ENCODE assay signal across 28 cellular contexts in the genomic region with DNA sequence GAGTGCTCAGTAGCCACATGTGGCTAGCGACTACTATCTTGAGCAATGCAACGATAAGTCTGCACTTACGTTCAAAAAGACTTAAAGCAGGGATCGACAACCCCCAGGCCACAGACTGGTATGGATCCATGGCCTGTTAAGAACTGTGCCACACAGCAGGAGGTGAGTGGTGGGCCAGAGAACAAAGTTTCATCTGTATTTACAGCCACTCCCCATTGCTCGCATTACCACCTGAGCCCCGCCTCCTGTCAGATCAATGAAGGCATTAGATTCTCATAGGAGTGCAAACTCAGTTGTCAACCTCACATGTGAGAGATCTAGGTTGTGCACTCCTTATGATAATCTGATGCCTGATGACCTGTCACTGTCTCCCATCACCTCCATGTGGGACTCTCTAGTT.
"Had no signal": no experiment of that assay in that cellular context is flagged by ENCODE, and none has a peak within 500 bp of the region (broad histone marks: within the 10 kb centered on the region; RNA-seq: fewer than 3 reads in every experiment).

No MANE protein-coding gene starts in this region.

- H3K4me3 Mint-ChIP-seq: stimulated activated effector memory CD8-positive, alpha-beta T cell treated with anti-CD3 and anti-CD28 coated beads, Interleukin-12 subunit alpha, Interleukin-12 subunit beta, amount 100 ng/mL, for 72 hours; stimulated activated memory B cell treated with anti-CD40 and anti-IgM and Interleukin-4, amounts not matched to agents 10 μg/mL and 1 μg/mL and 100 μg/mL, for 72 hours; stimulated activated naive B cell treated with anti-CD40 and anti-IgM and Interleukin-4, amounts not matched to agents 10 μg/mL and 1 μg/mL and 100 μg/mL, for 72 hours; stimulated activated naive CD8-positive, alpha-beta T cell treated with anti-CD3 and anti-CD28 coated beads, Interleukin-15, amount 100 ng/mL, for 72 hours; stimulated activated naive CD8-positive, alpha-beta T cell treated with anti-CD3 and anti-CD28 coated beads, Interleukin-15, Interleukin-2, amounts not matched to agents 100 ng/mL and 50 ng/mL, for 24 hours; type B pancreatic cell had no signal

- H3K27ac ChIP-seq: stomach, suprapubic skin, testis, thoracic aorta, thyroid gland, tibial artery, tibial nerve, transverse colon, upper lobe of left lung, upper lobe of right lung, uterus, vagina had no signal

- H3K4me1 Mint-ChIP-seq: stimulated activated effector memory CD8-positive, alpha-beta T cell treated with anti-CD3 and anti-CD28 coated beads, Interleukin-12 subunit alpha, Interleukin-12 subunit beta, amount 100 ng/mL, for 72 hours; stimulated activated memory B cell treated with anti-CD40 and anti-IgM and Interleukin-4, amounts not matched to agents 10 μg/mL and 1 μg/mL and 100 μg/mL, for 72 hours; stimulated activated naive B cell treated with anti-CD40 and anti-IgM and Interleukin-4, amounts not matched to agents 10 μg/mL and 1 μg/mL and 100 μg/mL, for 72 hours; stimulated activated naive CD8-positive, alpha-beta T cell treated with anti-CD3 and anti-CD28 coated beads, Interleukin-15, amount 100 ng/mL, for 72 hours had no signal

- H3K27ac Mint-ChIP-seq: stimulated activated effector memory CD8-positive, alpha-beta T cell treated with anti-CD3 and anti-CD28 coated beads, Interleukin-12 subunit alpha, Interleukin-12 subunit beta, amount 100 ng/mL, for 72 hours; stimulated activated memory B cell treated with anti-CD40 and anti-IgM and Interleukin-4, amounts not matched to agents 10 μg/mL and 1 μg/mL and 100 μg/mL, for 72 hours; stimulated activated naive B cell treated with anti-CD40 and anti-IgM and Interleukin-4, amounts not matched to agents 10 μg/mL and 1 μg/mL and 100 μg/mL, for 72 hours; stimulated activated naive CD8-positive, alpha-beta T cell treated with anti-CD3 and anti-CD28 coated beads, Interleukin-15, amount 100 ng/mL, for 72 hours; stimulated activated naive CD8-positive, alpha-beta T cell treated with anti-CD3 and anti-CD28 coated beads, Interleukin-15, Interleukin-2, amounts not matched to agents 100 ng/mL and 50 ng/mL, for 24 hours; type B pancreatic cell had no signal

- H3K4me3 ChIP-seq: stomach, suprapubic skin, testis, thoracic aorta, thyroid gland, tibial artery, tibial nerve, transverse colon, upper lobe of left lung, upper lobe of right lung, uterus, vagina had no signal

- H3K27me3 ChIP-seq: stomach, suprapubic skin, testis, thyroid gland, tibial artery, tibial nerve, transverse colon, upper lobe of left lung, upper lobe of right lung, uterus, vagina had no signal

- DNase-seq: stimulated activated CD4-positive, alpha-beta T cell treated with anti-CD3 and anti-CD28 coated beads, Interleukin-2, amount 100 ng/mL, for 48 hours; stimulated activated CD4-positive, alpha-beta T cell treated with anti-CD3 and anti-CD28 coated beads, Interleukin-4, amount 100 ng/mL, for 1 hour; stimulated activated CD4-positive, alpha-beta T cell treated with anti-CD3 and anti-CD28 coated beads, Interleukin-4, amount 100 ng/mL, for 24 hours; stimulated activated CD4-positive, alpha-beta T cell treated with anti-CD3 and anti-CD28 coated beads, Interleukin-4, amount 100 ng/mL, for 4 hours; stimulated activated CD8-positive, alpha-beta memory T cell treated with anti-CD3 and anti-CD28 coated beads, Interleukin-4, amount 100 ng/mL, for 48 hours; stimulated activated naive B cell treated with anti-CD40 and anti-IgM and Interleukin-4, amounts not matched to agents 10 μg/mL and 1 μg/mL and 100 μg/mL, for 72 hours; stimulated activated naive CD4-positive, alpha-beta T cell; stimulated activated naive CD4-positive, alpha-beta T cell treated with Interleukin-2 at 50 U/mL for 16 hours; stimulated activated naive CD8-positive, alpha-beta T cell treated with anti-CD3 and anti-CD28 coated beads, Interleukin-15, amount 100 ng/mL, for 72 hours; stimulated activated naive CD8-positive, alpha-beta T cell treated with anti-CD3 and anti-CD28 coated beads, Interleukin-15, Interleukin-2, amounts not matched to agents 100 U/mL and 50 U/mL, for 24 hours; stomach; substantia nigra; testis; thyroid gland; tibial artery; transverse colon; trophoblast cell; upper lobe of left lung; upper lobe of right lung; uterus had no signal

- H3K9me3 ChIP-seq: stomach, suprapubic skin, testis, thoracic aorta, thyroid gland, tibial artery, tibial nerve, transverse colon, upper lobe of left lung, upper lobe of right lung, uterus, vagina had no signal

- H3K36me3 Mint-ChIP-seq: stimulated activated effector memory CD8-positive, alpha-beta T cell treated with anti-CD3 and anti-CD28 coated beads, Interleukin-12 subunit alpha, Interleukin-12 subunit beta, amount 100 ng/mL, for 72 hours; stimulated activated memory B cell treated with anti-CD40 and anti-IgM and Interleukin-4, amounts not matched to agents 10 μg/mL and 1 μg/mL and 100 μg/mL, for 72 hours; stimulated activated naive B cell treated with anti-CD40 and anti-IgM and Interleukin-4, amounts not matched to agents 10 μg/mL and 1 μg/mL and 100 μg/mL, for 72 hours; type B pancreatic cell had no signal

- H3K27me3 Mint-ChIP-seq: stimulated activated memory B cell treated with anti-CD40 and anti-IgM and Interleukin-4, amounts not matched to agents 10 μg/mL and 1 μg/mL and 100 μg/mL, for 72 hours; stimulated activated naive B cell treated with anti-CD40 and anti-IgM and Interleukin-4, amounts not matched to agents 10 μg/mL and 1 μg/mL and 100 μg/mL, for 72 hours; stimulated activated naive CD8-positive, alpha-beta T cell treated with anti-CD3 and anti-CD28 coated beads, Interleukin-15, amount 100 ng/mL, for 72 hours; stimulated activated naive CD8-positive, alpha-beta T cell treated with anti-CD3 and anti-CD28 coated beads, Interleukin-15, Interleukin-2, amounts not matched to agents 100 ng/mL and 50 ng/mL, for 24 hours; type B pancreatic cell had no signal

- H3K4me1 ChIP-seq: stomach, suprapubic skin, thyroid gland, tibial artery, tibial nerve, upper lobe of left lung, upper lobe of right lung, uterus, vagina had no signal

- ATAC-seq: stimulated activated effector memory CD8-positive, alpha-beta T cell treated with anti-CD3 and anti-CD28 coated beads, Interleukin-12 subunit alpha, Interleukin-12 subunit beta, amount 100 ng/mL, for 72 hours; stimulated activated memory B cell treated with anti-CD40 and anti-IgM and Interleukin-4, amounts not matched to agents 10 μg/mL and 1 μg/mL and 100 μg/mL, for 72 hours; stimulated activated naive B cell treated with anti-CD40 and anti-IgM and Interleukin-4, amounts not matched to agents 10 μg/mL and 1 μg/mL and 100 μg/mL, for 72 hours; stimulated activated naive CD8-positive, alpha-beta T cell treated with anti-CD3 and anti-CD28 coated beads, Interleukin-15, amount 100 ng/mL, for 72 hours; stimulated activated naive CD8-positive, alpha-beta T cell treated with anti-CD3 and anti-CD28 coated beads, Interleukin-15, Interleukin-2, amounts not matched to agents 100 U/mL and 50 U/mL, for 24 hours; upper lobe of right lung had no signal

- H3K36me3 ChIP-seq: stomach, suprapubic skin, thoracic aorta, thyroid gland, tibial artery, tibial nerve, transverse colon, upper lobe of left lung, upper lobe of right lung, uterus, vagina had no signal
